In the genomic region with DNA sequence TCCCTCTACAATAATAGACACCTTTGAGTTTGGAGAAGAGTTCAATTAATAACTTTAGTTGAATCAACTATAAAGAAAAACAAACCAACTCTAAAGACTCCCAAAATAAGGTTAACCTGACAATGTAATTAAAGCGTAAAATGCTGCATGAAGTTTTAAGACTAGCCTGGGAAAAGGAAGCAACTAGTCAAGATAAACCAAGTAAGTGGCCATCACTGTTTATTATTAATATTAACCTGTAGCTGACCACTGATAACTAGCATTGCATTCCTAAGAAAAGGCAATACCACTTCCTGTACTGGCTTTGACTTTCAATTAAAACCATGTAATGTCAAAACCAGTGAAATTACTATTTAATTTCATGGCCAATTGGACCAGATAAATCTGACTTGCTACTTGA, we compare ENCODE assay signal across 9 cellular contexts. TPM values are rescaled to one million over a fixed set of nuclear protein-coding genes. Genes with fewer than 3 reads are reported as not detected.
A peak's percentile ranks its signal among the peaks of the same experiment; 100 is the strongest.
DNase-seq lines count a peak whose midpoint lies in the region; ATAC-seq, FAIRE-seq and TF ChIP-seq lines count a peak whose summit lies in the region.
"Had no signal": no experiment of that assay in that cellular context is flagged by ENCODE, and none has a peak within 500 bp of the region (broad histone marks: within the 10 kb centered on the region; RNA-seq: fewer than 3 reads in every experiment).

No MANE protein-coding gene starts in this region.

- TF ChIP-seq CTCF in GM12878 (IDR thresholded peaks at IDR 0.05 in 2 of 3, conservative IDR thresholded peaks at IDR 0.05 in 1 of 3; ENCODE audit: control insufficient read depth in 2 of 3, extremely low read depth in 1 of 3, insufficient read depth in 1 of 3, low read depth in 3 of 3, low read length in 3 of 3) = no peak
- no peak for TF ChIP-seq CTCF in lower lobe of right lung (IDR thresholded peaks at IDR 0.05)
- TF ChIP-seq CTCF in tibial nerve (IDR thresholded peaks at IDR 0.05) = no peak

- H3K27me3 Mint-ChIP-seq in activated T-cell treated with anti-CD3 and anti-CD28 coated beads, Interleukin-2, amount 50 U/mL, for 72 hours (ENCODE audit: low read depth) = no peaks in the 10 kb centered on the region

- TF ChIP-seq EP300 in GM12878 (IDR thresholded peaks at IDR 0.05; ENCODE audit: borderline replicate concordance in 1 of 2, control insufficient read depth in 1 of 2, low read depth in 2 of 2, low read length in 2 of 2) (no peak), tibial nerve (IDR thresholded peaks at IDR 0.05) (no peak)

- in situ Hi-C loops in GM12878 (cut with MboI) = no loop called here

- no peak for FAIRE-seq in GM12878 (lab: Jason Lieb, UNC)

- H3K4me3 ChIP-seq in GM12878 = peak overlapping the region; percentile 87
- H3K4me3 ChIP-seq in lower lobe of right lung = peak overlapping the region; percentile 88
- peak overlapping the region; percentile 74 to 85 (median 80) for H3K4me3 ChIP-seq in tibial nerve

- whole genome bisulfite sequencing in GM12878 (ENCODE audit: insufficient coverage, insufficient replicate concordance, low lambda C conversion rate, missing lambda C conversion rate) = 0% methylated on average over 1 of the region's 1 CpG
- WGBS in tibial nerve, 2 donors = 0 to 2% methylated on average over 1 of the region's 1 CpG

- H3K27me3 ChIP-seq in GM12878 (replicated peaks in 1 of 2; ENCODE audit: control insufficient read depth in 2 of 2, insufficient read depth in 2 of 2, low read length in 1 of 2) = no peaks in the 10 kb centered on the region
- H3K27me3 ChIP-seq in lower lobe of right lung (ENCODE audit: low read depth) = no peaks in the 10 kb centered on the region
- no peaks in the 10 kb centered on the region for H3K27me3 ChIP-seq in tibial nerve

- H3K9me3 ChIP-seq in GM12878 (replicated peaks; ENCODE audit: control insufficient read depth, insufficient read depth, low read length) = no peaks in the 10 kb centered on the region
- H3K9me3 ChIP-seq in lower lobe of right lung = no peaks in the 10 kb centered on the region
- H3K9me3 ChIP-seq in tibial nerve = no peaks in the 10 kb centered on the region

- peak overlapping the region; percentile 92; the same call in 1 of the 2 replicates for H3K4me2 ChIP-seq in GM12878 (ENCODE audit: control insufficient read depth, insufficient read depth)

- peak overlapping the region; percentile 98 for H3K9ac ChIP-seq in GM12878 (ENCODE audit: control insufficient read depth, insufficient read depth, low read length)

- no peak for TF ChIP-seq RAD21 in GM12878 (IDR thresholded peaks at IDR 0.05; ENCODE audit: insufficient read depth, low read depth, low read length)

- TF ChIP-seq POLR2A in GM12878 (IDR thresholded peaks at IDR 0.05; ENCODE audit: low read depth, low read length) (no peak), tibial nerve (IDR thresholded peaks at IDR 0.05) (no peak)

- no peak for DNase-seq in activated T-cell treated with anti-CD3 and anti-CD28 coated beads, Interleukin-2, amount 50 U/mL, for 72 hours
- DNase-seq in activated T-cell treated with anti-CD3 and anti-CD28 coated beads for 4 hours = no peak
- DNase-seq in GM12878 (ENCODE audit: low read depth, low spot score) = no peak
- no peak for DNase-seq in lower lobe of right lung
- no peak for DNase-seq in tibial nerve (ENCODE audit: low spot score in 2 of 2)
- DNase-seq in islet precursor cell = no peak
- no peak for DNase-seq in Kasumi-1 (lab: John Stamatoyannopoulos, UW)
- DNase-seq in HCEC 1CT = no peak
- DNase-seq: DMS153 had no signal

- SMC1A ChIA-PET in GM12878 (lab: Charles Lee; ENCODE audit: uncharacterized antibody, unreplicated experiment) = interaction anchor here (1.3 to 2.3 kb wide), 6 partner anchors 10 to 97 kb away, joined by 5 to 16 read pairs (median 8); no protein-coding TSS in a partner anchor

- intact Hi-C loops in GM12878 (cut with micrococcal nuclease; ENCODE audit: unreplicated experiment) (no loop called here), lower lobe of right lung (cut with DNase I) (no loop called here)

- H3K4me3 Mint-ChIP-seq in activated T-cell treated with anti-CD3 and anti-CD28 coated beads, Interleukin-2, amount 50 U/mL, for 72 hours = peak overlapping the region; percentile 92 to 99

- H3K36me3 ChIP-seq in GM12878 (ENCODE audit: control insufficient read depth in 2 of 2, insufficient read depth in 2 of 2, low read length in 1 of 2) (peaks cover 0 to 17% of the 10 kb centered on the region in 2 experiments; a peak in 3 of 4 replicates), lower lobe of right lung (peaks cover 29% of the 10 kb centered on the region), tibial nerve (peaks cover 0 to 19% (median 0%) of the 10 kb centered on the region in 3 donors)

- H4K20me1 ChIP-seq in GM12878 (ENCODE audit: control insufficient read depth, insufficient read depth) = peaks cover 13% of the 10 kb centered on the region

- H3K9me3 Mint-ChIP-seq in activated T-cell treated with anti-CD3 and anti-CD28 coated beads, Interleukin-2, amount 50 U/mL, for 72 hours = no peaks in the 10 kb centered on the region

- no peak for ATAC-seq in activated T-cell treated with anti-CD3 and anti-CD28 coated beads, Interleukin-2, amount 50 U/mL, for 72 hours (replicated peaks in 1 of 2)
- ATAC-seq in GM12878 = no peak
- ATAC-seq in lower lobe of right lung = no peak

- peaks cover 82% of the 10 kb centered on the region for H3K79me2 ChIP-seq in GM12878 (ENCODE audit: control insufficient read depth, insufficient read depth, low read length)

- peak overlapping the region; percentile 99 for H3K27ac Mint-ChIP-seq in activated T-cell treated with anti-CD3 and anti-CD28 coated beads, Interleukin-2, amount 50 U/mL, for 72 hours

- BruUV-seq in GM12878 (replicated peaks; lab: Mats Ljungman, UMichigan) = no TSS peak

- H2AFZ ChIP-seq in GM12878 (ENCODE audit: control insufficient read depth, low read depth, low read length) = no peak overlapping the region

- POLR2A ChIA-PET in GM12878 (lab: Charles Lee) = interaction anchor here (1.5 to 1.7 kb wide), 2 partner anchors 10 to 26 kb away, joined by 6 to 9 read pairs; no protein-coding TSS in a partner anchor

- H3K4me1 ChIP-seq in GM12878 (ENCODE audit: control insufficient read depth, insufficient read depth, low read length) = no peaks in the 10 kb centered on the region
- peaks cover 40% of the 10 kb centered on the region for H3K4me1 ChIP-seq in lower lobe of right lung
- H3K4me1 ChIP-seq in tibial nerve = peaks cover 0 to 52% (median 30%) of the 10 kb centered on the region in 4 donors

- RAD21 ChIA-PET in GM12878 (lab: Charles Lee; ENCODE audit: unreplicated experiment) = interaction anchor here (0.6 to 2.2 kb wide), 6 partner anchors 10 to 150 kb away, joined by 3 to 13 read pairs (median 5); no protein-coding TSS in a partner anchor

- H3K4me1 Mint-ChIP-seq in activated T-cell treated with anti-CD3 and anti-CD28 coated beads, Interleukin-2, amount 50 U/mL, for 72 hours (ENCODE audit: low read depth) = peaks cover 35% of the 10 kb centered on the region

- peaks cover 33 to 57% of the 10 kb centered on the region in 2 donors for H3K36me3 Mint-ChIP-seq in activated T-cell treated with anti-CD3 and anti-CD28 coated beads, Interleukin-2, amount 50 U/mL, for 72 hours (ENCODE audit: insufficient read depth in 2 of 2)

- H3K27ac ChIP-seq in GM12878 (ENCODE audit: control insufficient read depth, insufficient read depth) (no peak overlapping the region), lower lobe of right lung (peak overlapping the region; percentile 3), tibial nerve (peak overlapping the region in 3 of 4 donors; percentile 98 to 99 (median 99))

- CTCF ChIA-PET in GM12878 (lab: Yijun Ruan, JAX) = interaction anchor here (0.9 to 4.7 kb wide), 7 partner anchors 10 to 94 kb away, joined by 3 to 73 read pairs (median 5); a partner anchor contains a TSS

RNA-seq across cellular contexts. Expression of a gene that starts 3.0 kb away (rescaled TPM):
- total RNA-seq in activated T-cell treated with anti-CD3 and anti-CD28 coated beads, Interleukin-2, amount 50 U/mL, for 72 hours = 10 to 100 TPM; 82.9 to 94.2 TPM
- 43.0 and 45.9 TPM in 2 replicates for total RNA-seq in GM12878 (2013; cell fraction: nucleolus; rRNA removed)
- 34.8 TPM in 2 replicates for total RNA-seq in GM12878 (2014; rRNA removed)
- total RNA-seq in GM12878 (2014; rRNA removed; fragmentation: Illumina TruSeq; extraction: Trizol) = 32.7 and 32.9 TPM in 2 replicates
- total RNA-seq in GM12878 (2021) = 37.7 and 38.1 TPM in 2 replicates
- polyA plus RNA-seq in GM12878 (2011; ENCODE audit: low read depth) = 12.4 TPM
- polyA plus RNA-seq in GM12878 (2011; rRNA removed) = 27.2 and 32.6 TPM in 2 replicates
- 20.5 and 25.0 TPM in 2 replicates for polyA plus RNA-seq in GM12878 (2011; cell fraction: cytosol; rRNA removed)
- 22.0 and 22.6 TPM in 2 replicates for polyA plus RNA-seq in GM12878 (2011; cell fraction: nucleus; rRNA removed)
- polyA plus RNA-seq in GM12878 (2012) = 19.5 and 22.5 TPM in 2 replicates
- polyA plus RNA-seq in GM12878 (2014; fragmentation: Illumina TruSeq; extraction: Trizol) = 33.4 and 38.5 TPM in 2 replicates
- 10 to 100 TPM; 13.9 to 17.1 TPM for polyA plus RNA-seq in GM12878 (2014; fragmentation: Nextera tagmentation; extraction: Ambion mirVana)
- polyA plus RNA-seq in GM12878 (2014; rRNA removed) = 24.8 and 25.8 TPM in 2 replicates
- polyA plus RNA-seq in GM12878 (2016; fragmentation: Nextera tagmentation; extraction: Ambion mirVana) = 10 to 100 TPM; 13.9 to 15.4 TPM
- 38.9 and 45.2 TPM in 2 replicates for polyA minus RNA-seq in GM12878 (2011; rRNA and poly(A)+ RNA removed)
- polyA minus RNA-seq in GM12878 (2011; cell fraction: cytosol; rRNA and poly(A)+ RNA removed) = 21.4 and 24.6 TPM in 2 replicates
- polyA minus RNA-seq in GM12878 (2011; cell fraction: nucleus; rRNA and poly(A)+ RNA removed) = 45.8 and 65.4 TPM in 2 replicates
- 45.3 TPM for total RNA-seq in lower lobe of right lung
- 10 to 100 TPM; 42.9 to 59.9 (median 49.2) TPM for total RNA-seq in tibial nerve

RNA-seq across cellular contexts. Expression of a gene that starts 48.9 kb away (rescaled TPM):
- total RNA-seq in activated T-cell treated with anti-CD3 and anti-CD28 coated beads, Interleukin-2, amount 50 U/mL, for 72 hours = 1 to 10 TPM in 1 of 2 donors, under 1 TPM in 1; 0.31 to 3.4 TPM
- total RNA-seq in GM12878 (2013; cell fraction: nucleolus; rRNA removed) = 1.4 and 1.6 TPM in 2 replicates
- total RNA-seq in GM12878 (2014; rRNA removed) (0.05 and 0.11 TPM in 2 replicates), GM12878 (2014; rRNA removed; fragmentation: Illumina TruSeq; extraction: Trizol) (0.05 and 0.27 TPM in 2 replicates), GM12878 (2021) (0.21 and 0.69 TPM in 2 replicates), lower lobe of right lung (7.6 TPM), tibial nerve (10 to 100 TPM in 3 of 4 donors, 1 to 10 TPM in 1; 6.6 to 13.9 (median 12.1) TPM)
- polyA plus RNA-seq in GM12878 (2011; ENCODE audit: low read depth) = 0.04 TPM
- polyA plus RNA-seq in GM12878 (2011; rRNA removed) (0.33 and 0.81 TPM in 2 replicates), GM12878 (2014; fragmentation: Illumina TruSeq; extraction: Trizol) (0.04 and 0.06 TPM in 2 replicates), GM12878 (2014; fragmentation: Nextera tagmentation; extraction: Ambion mirVana) (not detected), GM12878 (2014; rRNA removed) (0.04 and 0.14 TPM in 2 replicates), GM12878 (2016; fragmentation: Nextera tagmentation; extraction: Ambion mirVana) (not detected)
- 0.47 and 1.3 TPM in 2 replicates for polyA plus RNA-seq in GM12878 (2011; cell fraction: cytosol; rRNA removed)
- 3.2 and 4.6 TPM in 2 replicates for polyA plus RNA-seq in GM12878 (2011; cell fraction: nucleus; rRNA removed)
- 0.04 and 0.36 TPM in 2 replicates for polyA plus RNA-seq in GM12878 (2012)
- polyA minus RNA-seq in GM12878 (2011; rRNA and poly(A)+ RNA removed) = 0.51 and 1.3 TPM in 2 replicates
- 0.67 and 2.7 TPM in 2 replicates for polyA minus RNA-seq in GM12878 (2011; cell fraction: cytosol; rRNA and poly(A)+ RNA removed)
- polyA minus RNA-seq in GM12878 (2011; cell fraction: nucleus; rRNA and poly(A)+ RNA removed) = 1.2 and 4.6 TPM in 2 replicates
